Comparison of ENCODE assay signal across 8 cellular contexts in the genomic region with DNA sequence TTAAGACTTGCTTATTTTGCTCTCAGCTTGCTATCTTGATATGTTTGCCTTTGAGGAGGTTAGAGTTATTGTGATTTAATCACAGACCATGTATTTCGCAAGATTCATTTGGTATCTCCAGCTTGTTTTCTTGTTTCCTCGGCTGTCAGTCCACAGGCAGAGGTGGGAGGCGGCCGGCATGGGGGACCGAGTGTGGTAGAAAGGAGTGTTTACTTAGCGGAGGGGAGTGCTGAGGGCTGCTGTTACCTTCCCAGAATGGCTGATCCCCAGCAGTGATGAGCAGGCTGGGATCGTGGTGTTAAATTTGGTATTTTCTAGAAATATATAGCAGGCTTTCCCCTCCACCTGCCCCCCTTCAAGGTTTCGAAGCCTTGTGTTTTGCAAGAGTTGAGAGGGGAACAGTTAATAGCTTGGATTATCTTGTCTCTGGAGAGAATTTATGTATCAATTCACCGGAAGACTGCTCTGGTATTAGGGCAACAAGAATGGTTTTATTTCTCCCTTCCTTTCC.
DNase-seq lines count a peak whose midpoint lies in the region; ATAC-seq and TF ChIP-seq lines count a peak whose summit lies in the region.

No MANE protein-coding gene starts in this region.

- TF ChIP-seq CTCF in body of pancreas (IDR thresholded peaks at IDR 0.05), result no peak
- no peak for TF ChIP-seq CTCF in lower lobe of right lung (IDR thresholded peaks at IDR 0.05)
- no peak for TF ChIP-seq CTCF in mucosa of descending colon (IDR thresholded peaks at IDR 0.05)

- H3K4me3 ChIP-seq in ACC112 (ENCODE audit: low read depth, low read length) (peak overlapping the region; percentile 41), body of pancreas (no peak overlapping the region), lower lobe of right lung (no peak overlapping the region), mucosa of descending colon (no peak overlapping the region)

- H3K36me3 ChIP-seq in ACC112 (ENCODE audit: insufficient read depth, low read length), result no peaks in the 10 kb centered on the region
- no peaks in the 10 kb centered on the region for H3K36me3 ChIP-seq in body of pancreas (replicated peaks in 1 of 2; ENCODE audit: insufficient read depth in 1 of 2, low read depth in 2 of 2)
- H3K36me3 ChIP-seq in lower lobe of right lung, result no peaks in the 10 kb centered on the region
- H3K36me3 ChIP-seq in mucosa of descending colon (ENCODE audit: low read depth), result no peaks in the 10 kb centered on the region

- H3K79me2 ChIP-seq in ACC112 (ENCODE audit: control insufficient read depth, insufficient read depth, low read length, unreplicated experiment), result peaks cover 56% of the 10 kb centered on the region

- intact Hi-C loops in body of pancreas (cut with DNase I) (loop anchor here (10.0 kb wide), 1 partner anchor 45 kb away; no protein-coding TSS in a partner anchor), lower lobe of right lung (cut with DNase I) (no loop called here), mucosa of descending colon (cut with DNase I, micrococcal nuclease) (loop anchor here in 1 of 2 donors (10.0 kb wide), 1 partner anchor 45 kb away; no protein-coding TSS in a partner anchor)

- ATAC-seq in body of pancreas (peak; percentile 20), lower lobe of right lung (peak in 1 of 2 donors; percentile 55), GM21447 (IDR thresholded peaks at IDR 0.05; ENCODE audit: unreplicated experiment) (no peak), GM19324 (IDR thresholded peaks at IDR 0.05; ENCODE audit: low FRiP score, unreplicated experiment) (no peak), mucosa of descending colon (no peak), HG03520 (IDR thresholded peaks at IDR 0.05; ENCODE audit: unreplicated experiment) (no peak)

- TF ChIP-seq POLR2A in body of pancreas (IDR thresholded peaks at IDR 0.05), result no peak

- 26 to 28% methylated on average over 9 of the region's 9 CpGs for WGBS in body of pancreas, 2 donors

- peak overlapping the region; percentile 69 for H3K27ac ChIP-seq in ACC112 (ENCODE audit: low read depth, low read length)
- H3K27ac ChIP-seq in body of pancreas, result peak overlapping the region; percentile 19 to 84 (median 80)
- peak overlapping the region; percentile 39 for H3K27ac ChIP-seq in lower lobe of right lung

- H3K27me3 ChIP-seq in ACC112 (ENCODE audit: insufficient read depth, low read length) (no peaks in the 10 kb centered on the region), body of pancreas (no peaks in the 10 kb centered on the region), lower lobe of right lung (ENCODE audit: low read depth) (no peaks in the 10 kb centered on the region)

- H3K9me3 ChIP-seq in body of pancreas, result no peaks in the 10 kb centered on the region
- no peaks in the 10 kb centered on the region for H3K9me3 ChIP-seq in lower lobe of right lung
- H3K9me3 ChIP-seq in mucosa of descending colon, result no peaks in the 10 kb centered on the region

- H3K4me1 ChIP-seq in ACC112 (ENCODE audit: control insufficient read depth, insufficient read depth, low read length, unreplicated experiment) (peaks cover 44% of the 10 kb centered on the region), body of pancreas (peaks cover 64% of the 10 kb centered on the region), lower lobe of right lung (peaks cover 40% of the 10 kb centered on the region), mucosa of descending colon (ENCODE audit: low read depth) (peaks cover 24% of the 10 kb centered on the region)

- peak; percentile 13 for DNase-seq in NCI-H1105 (lab: John Stamatoyannopoulos, UW)
- peak in 2 of 4 donors; percentile 38 to 43 for DNase-seq in body of pancreas
- peak; percentile 49 for DNase-seq in lower lobe of right lung
- no peak for DNase-seq in mucosa of descending colon

- no peak overlapping the region for H2AFZ ChIP-seq in ACC112 (ENCODE audit: low read length, unreplicated experiment)

Comparison
In these comparisons a context has a peak if more than half of its experiments do, and no peak if none do; other contexts are left out.
1. DNase-seq: peak in NCI-H1105 (single experiment) and lower lobe of right lung (single experiment); none in mucosa of descending colon (0 of 3).
2. Peak in every context shown above with its lines, with median percentiles within 50 percentile points of each other: H3K27ac ChIP-seq.